Comparison of ENCODE assay signal across 1 cellular context in the genomic region with DNA sequence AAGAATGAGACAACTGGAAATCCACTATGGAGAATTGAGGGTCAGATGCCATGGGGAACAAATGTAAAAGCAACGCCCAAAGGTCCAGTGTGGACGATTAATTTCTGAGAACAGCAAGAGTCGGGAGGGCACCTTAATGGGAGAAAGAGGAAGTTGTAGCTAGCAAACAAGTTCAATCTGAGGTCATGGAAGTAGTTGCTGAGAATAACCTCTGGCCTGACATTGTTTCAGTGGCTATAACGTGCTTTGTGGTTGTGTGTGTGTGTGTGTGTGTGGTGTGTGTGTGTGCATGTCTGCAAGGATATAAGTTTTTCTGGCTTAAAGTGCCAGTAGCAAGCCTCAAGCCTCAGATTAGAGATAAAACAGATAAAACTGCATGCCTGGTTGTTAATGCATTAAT.
TF ChIP-seq lines count a peak whose summit lies in the region.

No MANE protein-coding gene starts in this region.

TF ChIP-seq in HepG2, 621 proteins besides CTCF, POLR2A, EP300 and RAD21 (continued from another document):
- TF ChIP-seq, protein P1, sequence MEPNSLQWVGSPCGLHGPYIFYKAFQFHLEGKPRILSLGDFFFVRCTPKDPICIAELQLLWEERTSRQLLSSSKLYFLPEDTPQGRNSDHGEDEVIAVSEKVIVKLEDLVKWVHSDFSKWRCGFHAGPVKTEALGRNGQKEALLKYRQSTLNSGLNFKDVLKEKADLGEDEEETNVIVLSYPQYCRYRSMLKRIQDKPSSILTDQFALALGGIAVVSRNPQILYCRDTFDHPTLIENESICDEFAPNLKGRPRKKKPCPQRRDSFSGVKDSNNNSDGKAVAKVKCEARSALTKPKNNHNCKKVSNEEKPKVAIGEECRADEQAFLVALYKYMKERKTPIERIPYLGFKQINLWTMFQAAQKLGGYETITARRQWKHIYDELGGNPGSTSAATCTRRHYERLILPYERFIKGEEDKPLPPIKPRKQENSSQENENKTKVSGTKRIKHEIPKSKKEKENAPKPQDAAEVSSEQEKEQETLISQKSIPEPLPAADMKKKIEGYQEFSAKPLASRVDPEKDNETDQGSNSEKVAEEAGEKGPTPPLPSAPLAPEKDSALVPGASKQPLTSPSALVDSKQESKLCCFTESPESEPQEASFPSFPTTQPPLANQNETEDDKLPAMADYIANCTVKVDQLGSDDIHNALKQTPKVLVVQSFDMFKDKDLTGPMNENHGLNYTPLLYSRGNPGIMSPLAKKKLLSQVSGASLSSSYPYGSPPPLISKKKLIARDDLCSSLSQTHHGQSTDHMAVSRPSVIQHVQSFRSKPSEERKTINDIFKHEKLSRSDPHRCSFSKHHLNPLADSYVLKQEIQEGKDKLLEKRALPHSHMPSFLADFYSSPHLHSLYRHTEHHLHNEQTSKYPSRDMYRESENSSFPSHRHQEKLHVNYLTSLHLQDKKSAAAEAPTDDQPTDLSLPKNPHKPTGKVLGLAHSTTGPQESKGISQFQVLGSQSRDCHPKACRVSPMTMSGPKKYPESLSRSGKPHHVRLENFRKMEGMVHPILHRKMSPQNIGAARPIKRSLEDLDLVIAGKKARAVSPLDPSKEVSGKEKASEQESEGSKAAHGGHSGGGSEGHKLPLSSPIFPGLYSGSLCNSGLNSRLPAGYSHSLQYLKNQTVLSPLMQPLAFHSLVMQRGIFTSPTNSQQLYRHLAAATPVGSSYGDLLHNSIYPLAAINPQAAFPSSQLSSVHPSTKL (CRISPR knock-in tag; IDR thresholded peaks at IDR 0.05): no peak
- TF ChIP-seq HDAC6 (IDR thresholded peaks at IDR 0.05; ENCODE audit: low read depth, low read length) (no peak), MED13 (CRISPR knock-in tag; IDR thresholded peaks at IDR 0.05) (no peak), ESRRA (CRISPR knock-in tag; IDR thresholded peaks at IDR 0.05; ENCODE audit: low read depth) (no peak), ZNF225 (CRISPR knock-in tag; IDR thresholded peaks at IDR 0.05) (no peak), MTA3 (CRISPR knock-in tag; IDR thresholded peaks at IDR 0.05) (no peak), NFIB (CRISPR knock-in tag; IDR thresholded peaks at IDR 0.05; ENCODE audit: borderline replicate concordance) (no peak), NFKB2 (CRISPR knock-in tag; IDR thresholded peaks at IDR 0.05; ENCODE audit: borderline replicate concordance) (no peak)
- TF ChIP-seq, protein P2, sequence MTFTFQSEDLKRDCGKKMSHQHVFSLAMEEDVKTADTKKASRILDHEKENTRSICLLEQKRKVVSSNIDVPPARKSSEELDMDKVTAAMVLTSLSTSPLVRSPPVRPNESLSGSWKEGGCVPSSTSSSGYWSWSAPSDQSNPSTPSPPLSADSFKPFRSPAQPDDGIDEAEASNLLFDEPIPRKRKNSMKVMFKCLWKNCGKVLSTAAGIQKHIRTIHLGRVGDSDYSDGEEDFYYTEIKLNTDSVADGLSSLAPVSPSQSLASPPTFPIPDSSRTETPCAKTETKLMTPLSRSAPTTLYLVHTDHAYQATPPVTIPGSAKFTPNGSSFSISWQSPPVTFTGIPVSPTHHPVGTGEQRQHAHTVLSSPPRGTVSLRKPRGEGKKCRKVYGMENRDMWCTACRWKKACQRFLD (CRISPR knock-in tag; IDR thresholded peaks at IDR 0.05; ENCODE audit: borderline replicate concordance): no peak
- TF ChIP-seq, protein P3, sequence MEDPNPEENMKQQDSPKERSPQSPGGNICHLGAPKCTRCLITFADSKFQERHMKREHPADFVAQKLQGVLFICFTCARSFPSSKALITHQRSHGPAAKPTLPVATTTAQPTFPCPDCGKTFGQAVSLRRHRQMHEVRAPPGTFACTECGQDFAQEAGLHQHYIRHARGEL (CRISPR knock-in tag; IDR thresholded peaks at IDR 0.05): no peak
